Comparison of ENCODE assay signal across 1 cellular context in the genomic region with DNA sequence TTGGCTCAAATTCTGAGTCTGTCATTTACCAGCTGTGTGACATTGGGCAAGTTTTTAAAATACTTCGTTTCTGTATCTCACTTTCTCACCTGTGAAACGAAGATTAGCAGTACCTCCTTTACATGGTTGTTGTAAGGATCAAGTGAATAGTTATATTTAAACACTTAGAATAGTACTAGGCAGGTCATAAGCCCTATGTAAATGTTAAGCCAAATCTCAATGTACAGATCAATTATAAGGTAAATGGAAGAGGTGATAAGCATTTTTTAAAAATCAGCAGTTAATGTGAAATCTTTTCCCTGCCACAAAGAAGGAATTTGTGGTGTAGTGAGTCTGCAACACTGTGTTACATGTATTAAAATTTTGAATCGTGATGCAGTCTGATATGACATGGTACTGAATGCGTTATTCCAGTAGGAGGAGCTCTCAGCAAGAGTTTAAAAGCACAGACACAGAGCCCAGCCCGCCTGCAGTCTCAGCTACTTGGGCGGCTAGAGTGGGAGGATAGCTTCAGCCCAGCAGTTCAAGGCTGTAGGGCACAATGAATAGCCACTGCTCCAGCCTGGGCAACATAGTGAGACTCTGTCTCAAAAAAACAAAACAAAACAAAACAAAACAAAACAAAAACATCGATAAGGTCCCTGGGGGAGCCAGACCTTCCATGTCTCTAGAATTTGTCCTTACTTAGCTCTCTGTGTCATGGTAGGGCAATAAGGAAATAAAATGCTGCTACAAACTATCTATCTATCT.
TF ChIP-seq lines count a peak whose summit lies in the region.

No MANE protein-coding gene starts in this region.

TF ChIP-seq in K562, 482 proteins besides CTCF, POLR2A, EP300 and RAD21 (continued from another document and continues in another):
- TF ChIP-seq, protein P1, sequence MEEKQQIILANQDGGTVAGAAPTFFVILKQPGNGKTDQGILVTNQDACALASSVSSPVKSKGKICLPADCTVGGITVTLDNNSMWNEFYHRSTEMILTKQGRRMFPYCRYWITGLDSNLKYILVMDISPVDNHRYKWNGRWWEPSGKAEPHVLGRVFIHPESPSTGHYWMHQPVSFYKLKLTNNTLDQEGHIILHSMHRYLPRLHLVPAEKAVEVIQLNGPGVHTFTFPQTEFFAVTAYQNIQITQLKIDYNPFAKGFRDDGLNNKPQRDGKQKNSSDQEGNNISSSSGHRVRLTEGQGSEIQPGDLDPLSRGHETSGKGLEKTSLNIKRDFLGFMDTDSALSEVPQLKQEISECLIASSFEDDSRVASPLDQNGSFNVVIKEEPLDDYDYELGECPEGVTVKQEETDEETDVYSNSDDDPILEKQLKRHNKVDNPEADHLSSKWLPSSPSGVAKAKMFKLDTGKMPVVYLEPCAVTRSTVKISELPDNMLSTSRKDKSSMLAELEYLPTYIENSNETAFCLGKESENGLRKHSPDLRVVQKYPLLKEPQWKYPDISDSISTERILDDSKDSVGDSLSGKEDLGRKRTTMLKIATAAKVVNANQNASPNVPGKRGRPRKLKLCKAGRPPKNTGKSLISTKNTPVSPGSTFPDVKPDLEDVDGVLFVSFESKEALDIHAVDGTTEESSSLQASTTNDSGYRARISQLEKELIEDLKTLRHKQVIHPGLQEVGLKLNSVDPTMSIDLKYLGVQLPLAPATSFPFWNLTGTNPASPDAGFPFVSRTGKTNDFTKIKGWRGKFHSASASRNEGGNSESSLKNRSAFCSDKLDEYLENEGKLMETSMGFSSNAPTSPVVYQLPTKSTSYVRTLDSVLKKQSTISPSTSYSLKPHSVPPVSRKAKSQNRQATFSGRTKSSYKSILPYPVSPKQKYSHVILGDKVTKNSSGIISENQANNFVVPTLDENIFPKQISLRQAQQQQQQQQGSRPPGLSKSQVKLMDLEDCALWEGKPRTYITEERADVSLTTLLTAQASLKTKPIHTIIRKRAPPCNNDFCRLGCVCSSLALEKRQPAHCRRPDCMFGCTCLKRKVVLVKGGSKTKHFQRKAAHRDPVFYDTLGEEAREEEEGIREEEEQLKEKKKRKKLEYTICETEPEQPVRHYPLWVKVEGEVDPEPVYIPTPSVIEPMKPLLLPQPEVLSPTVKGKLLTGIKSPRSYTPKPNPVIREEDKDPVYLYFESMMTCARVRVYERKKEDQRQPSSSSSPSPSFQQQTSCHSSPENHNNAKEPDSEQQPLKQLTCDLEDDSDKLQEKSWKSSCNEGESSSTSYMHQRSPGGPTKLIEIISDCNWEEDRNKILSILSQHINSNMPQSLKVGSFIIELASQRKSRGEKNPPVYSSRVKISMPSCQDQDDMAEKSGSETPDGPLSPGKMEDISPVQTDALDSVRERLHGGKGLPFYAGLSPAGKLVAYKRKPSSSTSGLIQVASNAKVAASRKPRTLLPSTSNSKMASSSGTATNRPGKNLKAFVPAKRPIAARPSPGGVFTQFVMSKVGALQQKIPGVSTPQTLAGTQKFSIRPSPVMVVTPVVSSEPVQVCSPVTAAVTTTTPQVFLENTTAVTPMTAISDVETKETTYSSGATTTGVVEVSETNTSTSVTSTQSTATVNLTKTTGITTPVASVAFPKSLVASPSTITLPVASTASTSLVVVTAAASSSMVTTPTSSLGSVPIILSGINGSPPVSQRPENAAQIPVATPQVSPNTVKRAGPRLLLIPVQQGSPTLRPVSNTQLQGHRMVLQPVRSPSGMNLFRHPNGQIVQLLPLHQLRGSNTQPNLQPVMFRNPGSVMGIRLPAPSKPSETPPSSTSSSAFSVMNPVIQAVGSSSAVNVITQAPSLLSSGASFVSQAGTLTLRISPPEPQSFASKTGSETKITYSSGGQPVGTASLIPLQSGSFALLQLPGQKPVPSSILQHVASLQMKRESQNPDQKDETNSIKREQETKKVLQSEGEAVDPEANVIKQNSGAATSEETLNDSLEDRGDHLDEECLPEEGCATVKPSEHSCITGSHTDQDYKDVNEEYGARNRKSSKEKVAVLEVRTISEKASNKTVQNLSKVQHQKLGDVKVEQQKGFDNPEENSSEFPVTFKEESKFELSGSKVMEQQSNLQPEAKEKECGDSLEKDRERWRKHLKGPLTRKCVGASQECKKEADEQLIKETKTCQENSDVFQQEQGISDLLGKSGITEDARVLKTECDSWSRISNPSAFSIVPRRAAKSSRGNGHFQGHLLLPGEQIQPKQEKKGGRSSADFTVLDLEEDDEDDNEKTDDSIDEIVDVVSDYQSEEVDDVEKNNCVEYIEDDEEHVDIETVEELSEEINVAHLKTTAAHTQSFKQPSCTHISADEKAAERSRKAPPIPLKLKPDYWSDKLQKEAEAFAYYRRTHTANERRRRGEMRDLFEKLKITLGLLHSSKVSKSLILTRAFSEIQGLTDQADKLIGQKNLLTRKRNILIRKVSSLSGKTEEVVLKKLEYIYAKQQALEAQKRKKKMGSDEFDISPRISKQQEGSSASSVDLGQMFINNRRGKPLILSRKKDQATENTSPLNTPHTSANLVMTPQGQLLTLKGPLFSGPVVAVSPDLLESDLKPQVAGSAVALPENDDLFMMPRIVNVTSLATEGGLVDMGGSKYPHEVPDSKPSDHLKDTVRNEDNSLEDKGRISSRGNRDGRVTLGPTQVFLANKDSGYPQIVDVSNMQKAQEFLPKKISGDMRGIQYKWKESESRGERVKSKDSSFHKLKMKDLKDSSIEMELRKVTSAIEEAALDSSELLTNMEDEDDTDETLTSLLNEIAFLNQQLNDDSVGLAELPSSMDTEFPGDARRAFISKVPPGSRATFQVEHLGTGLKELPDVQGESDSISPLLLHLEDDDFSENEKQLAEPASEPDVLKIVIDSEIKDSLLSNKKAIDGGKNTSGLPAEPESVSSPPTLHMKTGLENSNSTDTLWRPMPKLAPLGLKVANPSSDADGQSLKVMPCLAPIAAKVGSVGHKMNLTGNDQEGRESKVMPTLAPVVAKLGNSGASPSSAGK (IDR thresholded peaks at IDR 0.05) = no peak
- TF ChIP-seq TGIF2 (CRISPR knock-in tag; IDR thresholded peaks at IDR 0.05) (no peak), PPARD (CRISPR knock-in tag; IDR thresholded peaks at IDR 0.05) (no peak), TCFL5 (CRISPR knock-in tag; conservative IDR thresholded peaks at IDR 0.05) (no peak), ZBTB17 (CRISPR knock-in tag; IDR thresholded peaks at IDR 0.05) (no peak), FIP1L1 (IDR thresholded peaks at IDR 0.05; ENCODE audit: low read depth, low read length, poor library complexity, severe bottlenecking) (no peak), HDAC1 (IDR thresholded peaks at IDR 0.05) (peak in 1 of 2 experiments; percentile 39; a peak in 1 of 4 replicates), ZNF239 (CRISPR knock-in tag; IDR thresholded peaks at IDR 0.05) (no peak), DACH1 (IDR thresholded peaks at IDR 0.05; ENCODE audit: partially characterized antibody) (peak; percentile 94), RBM22 (IDR thresholded peaks at IDR 0.05; ENCODE audit: low read depth, low read length, poor library complexity, severe bottlenecking) (no peak), KHSRP (IDR thresholded peaks at IDR 0.05) (no peak), SOX6 (IDR thresholded peaks at IDR 0.05) (no peak), MED1 (CRISPR knock-in tag; IDR thresholded peaks at IDR 0.05; ENCODE audit: borderline replicate concordance) (no peak), SMARCC2 (IDR thresholded peaks at IDR 0.05; ENCODE audit: low read depth) (no peak), CHD4 (IDR thresholded peaks at IDR 0.05; ENCODE audit: insufficient read depth, insufficient replicate concordance, low read depth, low read length, poor library complexity, severe bottlenecking) (no peak), ZNF316 (IDR thresholded peaks at IDR 0.05) (0 out of 2 replicates have a peak, but pooled peaks have one; percentile 3), CBX3 (IDR thresholded peaks at IDR 0.05; ENCODE audit: borderline replicate concordance in 1 of 2, low read length in 2 of 2) (no peak; a peak in 1 of 3 replicates)
- TF ChIP-seq, protein P2, sequence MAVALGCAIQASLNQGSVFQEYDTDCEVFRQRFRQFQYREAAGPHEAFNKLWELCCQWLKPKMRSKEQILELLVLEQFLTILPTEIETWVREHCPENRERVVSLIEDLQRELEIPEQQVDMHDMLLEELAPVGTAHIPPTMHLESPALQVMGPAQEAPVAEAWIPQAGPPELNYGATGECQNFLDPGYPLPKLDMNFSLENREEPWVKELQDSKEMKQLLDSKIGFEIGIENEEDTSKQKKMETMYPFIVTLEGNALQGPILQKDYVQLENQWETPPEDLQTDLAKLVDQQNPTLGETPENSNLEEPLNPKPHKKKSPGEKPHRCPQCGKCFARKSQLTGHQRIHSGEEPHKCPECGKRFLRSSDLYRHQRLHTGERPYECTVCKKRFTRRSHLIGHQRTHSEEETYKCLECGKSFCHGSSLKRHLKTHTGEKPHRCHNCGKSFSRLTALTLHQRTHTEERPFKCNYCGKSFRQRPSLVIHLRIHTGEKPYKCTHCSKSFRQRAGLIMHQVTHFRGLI (CRISPR knock-in tag; IDR thresholded peaks at IDR 0.05) = no peak
- TF ChIP-seq, protein P3, sequence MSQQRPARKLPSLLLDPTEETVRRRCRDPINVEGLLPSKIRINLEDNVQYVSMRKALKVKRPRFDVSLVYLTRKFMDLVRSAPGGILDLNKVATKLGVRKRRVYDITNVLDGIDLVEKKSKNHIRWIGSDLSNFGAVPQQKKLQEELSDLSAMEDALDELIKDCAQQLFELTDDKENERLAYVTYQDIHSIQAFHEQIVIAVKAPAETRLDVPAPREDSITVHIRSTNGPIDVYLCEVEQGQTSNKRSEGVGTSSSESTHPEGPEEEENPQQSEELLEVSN (IDR thresholded peaks at IDR 0.05; ENCODE audit: borderline replicate concordance in 1 of 2, extremely low read depth in 1 of 2, insufficient read depth in 1 of 2, insufficient read length in 1 of 2, low read depth in 1 of 2, low read length in 1 of 2, poor library complexity in 1 of 2, severe bottlenecking in 1 of 2) = no peak
- TF ChIP-seq, protein P4, sequence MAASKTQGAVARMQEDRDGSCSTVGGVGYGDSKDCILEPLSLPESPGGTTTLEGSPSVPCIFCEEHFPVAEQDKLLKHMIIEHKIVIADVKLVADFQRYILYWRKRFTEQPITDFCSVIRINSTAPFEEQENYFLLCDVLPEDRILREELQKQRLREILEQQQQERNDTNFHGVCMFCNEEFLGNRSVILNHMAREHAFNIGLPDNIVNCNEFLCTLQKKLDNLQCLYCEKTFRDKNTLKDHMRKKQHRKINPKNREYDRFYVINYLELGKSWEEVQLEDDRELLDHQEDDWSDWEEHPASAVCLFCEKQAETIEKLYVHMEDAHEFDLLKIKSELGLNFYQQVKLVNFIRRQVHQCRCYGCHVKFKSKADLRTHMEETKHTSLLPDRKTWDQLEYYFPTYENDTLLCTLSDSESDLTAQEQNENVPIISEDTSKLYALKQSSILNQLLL (CRISPR knock-in tag; IDR thresholded peaks at IDR 0.05; ENCODE audit: borderline replicate concordance) = no peak
- TF ChIP-seq, protein P5, sequence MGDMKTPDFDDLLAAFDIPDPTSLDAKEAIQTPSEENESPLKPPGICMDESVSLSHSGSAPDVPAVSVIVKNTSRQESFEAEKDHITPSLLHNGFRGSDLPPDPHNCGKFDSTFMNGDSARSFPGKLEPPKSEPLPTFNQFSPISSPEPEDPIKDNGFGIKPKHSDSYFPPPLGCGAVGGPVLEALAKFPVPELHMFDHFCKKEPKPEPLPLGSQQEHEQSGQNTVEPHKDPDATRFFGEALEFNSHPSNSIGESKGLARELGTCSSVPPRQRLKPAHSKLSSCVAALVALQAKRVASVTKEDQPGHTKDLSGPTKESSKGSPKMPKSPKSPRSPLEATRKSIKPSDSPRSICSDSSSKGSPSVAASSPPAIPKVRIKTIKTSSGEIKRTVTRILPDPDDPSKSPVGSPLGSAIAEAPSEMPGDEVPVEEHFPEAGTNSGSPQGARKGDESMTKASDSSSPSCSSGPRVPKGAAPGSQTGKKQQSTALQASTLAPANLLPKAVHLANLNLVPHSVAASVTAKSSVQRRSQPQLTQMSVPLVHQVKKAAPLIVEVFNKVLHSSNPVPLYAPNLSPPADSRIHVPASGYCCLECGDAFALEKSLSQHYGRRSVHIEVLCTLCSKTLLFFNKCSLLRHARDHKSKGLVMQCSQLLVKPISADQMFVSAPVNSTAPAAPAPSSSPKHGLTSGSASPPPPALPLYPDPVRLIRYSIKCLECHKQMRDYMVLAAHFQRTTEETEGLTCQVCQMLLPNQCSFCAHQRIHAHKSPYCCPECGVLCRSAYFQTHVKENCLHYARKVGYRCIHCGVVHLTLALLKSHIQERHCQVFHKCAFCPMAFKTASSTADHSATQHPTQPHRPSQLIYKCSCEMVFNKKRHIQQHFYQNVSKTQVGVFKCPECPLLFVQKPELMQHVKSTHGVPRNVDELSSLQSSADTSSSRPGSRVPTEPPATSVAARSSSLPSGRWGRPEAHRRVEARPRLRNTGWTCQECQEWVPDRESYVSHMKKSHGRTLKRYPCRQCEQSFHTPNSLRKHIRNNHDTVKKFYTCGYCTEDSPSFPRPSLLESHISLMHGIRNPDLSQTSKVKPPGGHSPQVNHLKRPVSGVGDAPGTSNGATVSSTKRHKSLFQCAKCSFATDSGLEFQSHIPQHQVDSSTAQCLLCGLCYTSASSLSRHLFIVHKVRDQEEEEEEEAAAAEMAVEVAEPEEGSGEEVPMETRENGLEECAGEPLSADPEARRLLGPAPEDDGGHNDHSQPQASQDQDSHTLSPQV (IDR thresholded peaks at IDR 0.05) = no peak
- TF ChIP-seq, protein P6, sequence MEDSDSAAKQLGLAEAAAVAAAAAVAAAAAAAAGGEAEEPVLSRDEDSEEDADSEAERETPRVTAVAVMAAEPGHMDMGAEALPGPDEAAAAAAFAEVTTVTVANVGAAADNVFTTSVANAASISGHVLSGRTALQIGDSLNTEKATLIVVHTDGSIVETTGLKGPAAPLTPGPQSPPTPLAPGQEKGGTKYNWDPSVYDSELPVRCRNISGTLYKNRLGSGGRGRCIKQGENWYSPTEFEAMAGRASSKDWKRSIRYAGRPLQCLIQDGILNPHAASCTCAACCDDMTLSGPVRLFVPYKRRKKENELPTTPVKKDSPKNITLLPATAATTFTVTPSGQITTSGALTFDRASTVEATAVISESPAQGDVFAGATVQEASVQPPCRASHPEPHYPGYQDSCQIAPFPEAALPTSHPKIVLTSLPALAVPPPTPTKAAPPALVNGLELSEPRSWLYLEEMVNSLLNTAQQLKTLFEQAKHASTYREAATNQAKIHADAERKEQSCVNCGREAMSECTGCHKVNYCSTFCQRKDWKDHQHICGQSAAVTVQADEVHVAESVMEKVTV (CRISPR knock-in tag; IDR thresholded peaks at IDR 0.05) = peak; percentile 89
- TF ChIP-seq, protein P7, sequence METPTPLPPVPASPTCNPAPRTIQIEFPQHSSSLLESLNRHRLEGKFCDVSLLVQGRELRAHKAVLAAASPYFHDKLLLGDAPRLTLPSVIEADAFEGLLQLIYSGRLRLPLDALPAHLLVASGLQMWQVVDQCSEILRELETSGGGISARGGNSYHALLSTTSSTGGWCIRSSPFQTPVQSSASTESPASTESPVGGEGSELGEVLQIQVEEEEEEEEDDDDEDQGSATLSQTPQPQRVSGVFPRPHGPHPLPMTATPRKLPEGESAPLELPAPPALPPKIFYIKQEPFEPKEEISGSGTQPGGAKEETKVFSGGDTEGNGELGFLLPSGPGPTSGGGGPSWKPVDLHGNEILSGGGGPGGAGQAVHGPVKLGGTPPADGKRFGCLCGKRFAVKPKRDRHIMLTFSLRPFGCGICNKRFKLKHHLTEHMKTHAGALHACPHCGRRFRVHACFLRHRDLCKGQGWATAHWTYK (CRISPR knock-in tag; IDR thresholded peaks at IDR 0.05) = no peak
- TF ChIP-seq, protein P8, sequence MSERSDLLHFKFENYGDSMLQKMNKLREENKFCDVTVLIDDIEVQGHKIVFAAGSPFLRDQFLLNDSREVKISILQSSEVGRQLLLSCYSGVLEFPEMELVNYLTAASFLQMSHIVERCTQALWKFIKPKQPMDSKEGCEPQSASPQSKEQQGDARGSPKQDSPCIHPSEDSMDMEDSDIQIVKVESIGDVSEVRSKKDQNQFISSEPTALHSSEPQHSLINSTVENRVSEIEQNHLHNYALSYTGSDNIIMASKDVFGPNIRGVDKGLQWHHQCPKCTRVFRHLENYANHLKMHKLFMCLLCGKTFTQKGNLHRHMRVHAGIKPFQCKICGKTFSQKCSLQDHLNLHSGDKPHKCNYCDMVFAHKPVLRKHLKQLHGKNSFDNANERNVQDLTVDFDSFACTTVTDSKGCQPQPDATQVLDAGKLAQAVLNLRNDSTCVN (CRISPR knock-in tag; IDR thresholded peaks at IDR 0.05) = peak; percentile 73; the same call in 1 of the 2 replicates
